ENCODE assay signal across 24 cellular contexts in genomic region chr4:173443121-173443520, GRCh38. TPM values are rescaled to one million over a fixed set of nuclear protein-coding genes. Genes with fewer than 3 reads are reported as not detected.
"Had no signal": no experiment of that assay in that cellular context is flagged by ENCODE, and none has a peak within 500 bp of the region (broad histone marks: within the 10 kb centered on the region; RNA-seq: fewer than 3 reads in every experiment).

No MANE protein-coding gene starts in this region.

- DNase-seq: KBM-7, MV-4-11, NCI-H1048, NCI-H1105, NCI-H1417, NCI-H1436 treated with DMSO at 0.1 percent for 48 hours, NCI-H1694, NCI-H187 treated with DMSO at 0.1 percent for 48 hours, NCI-H2029 treated with DMSO at 0.1 percent for 48 hours, NCI-H2171 treated with DMSO at 0.1 percent for 48 hours, NCI-H524, NCI-H526 treated with DMSO at 0.1 percent for 48 hours, NCI-H748 treated with DMSO at 0.1 percent for 48 hours, PC-3, SHP77, SK-N-SH had no signal

- H3K4me3 Mint-ChIP-seq: IgD-negative memory B cell had no signal

- H3K9me3 ChIP-seq: SK-N-SH had no signal

- H3K27ac Mint-ChIP-seq: IgD-negative memory B cell had no signal

- H3K27me3 Mint-ChIP-seq: IgD-negative memory B cell had no signal

- H3K27ac ChIP-seq: RWPE1 had no signal

- H3K36me3 Mint-ChIP-seq: IgD-negative memory B cell had no signal

- ATAC-seq: HepG2, Panc1, PC-3 had no signal

RNA-seq across cellular contexts. Expression of gene SCRG1, which starts 44.2 kb away (rescaled TPM):
- total RNA-seq: HepG2, HT1080, LHCN-M2, MCF 10A, NCI-H460, PC-3 had no signal
